Comparison of ENCODE assay signal across 8 cellular contexts in genomic region chr2:32553829-32554432, GRCh38.
DNase-seq lines count a peak whose midpoint lies in the region; ATAC-seq and TF ChIP-seq lines count a peak whose summit lies in the region.

No MANE protein-coding gene starts in this region.

- no peak overlapping the region for H2AFZ ChIP-seq in OCI-LY7 (ENCODE audit: low read length)

- H4K20me1 ChIP-seq in OCI-LY7 (ENCODE audit: insufficient read depth, low read length), result no peaks in the 10 kb centered on the region

- H3K4me1 ChIP-seq in OCI-LY7 (ENCODE audit: insufficient read depth, low read length, poor library complexity, severe bottlenecking), result peaks cover 5% of the 10 kb centered on the region

- no peaks in the 10 kb centered on the region for H3K9me3 Mint-ChIP-seq in mesothelial cell of epicardium

- peak; percentile 90 for ATAC-seq in HG03432 (IDR thresholded peaks at IDR 0.05; ENCODE audit: unreplicated experiment)

- H3K79me2 ChIP-seq in OCI-LY7 (ENCODE audit: insufficient read depth, low read depth, low read length), result no peaks in the 10 kb centered on the region; the same call in 1 of the 2 replicates

- H3K27me3 Mint-ChIP-seq in mesothelial cell of epicardium (ENCODE audit: low read depth), result no peaks in the 10 kb centered on the region

- H3K27ac ChIP-seq in OCI-LY7 (ENCODE audit: low read depth, low read length, poor library complexity, severe bottlenecking), result no peak overlapping the region

- H3K4me3 Mint-ChIP-seq in mesothelial cell of epicardium, result no peak overlapping the region

- H3K9me3 ChIP-seq in OCI-LY7 (ENCODE audit: low read length), result no peaks in the 10 kb centered on the region

- intact Hi-C loops in OCI-LY7 (cut with micrococcal nuclease; ENCODE audit: unreplicated experiment), result loop anchor here (10.0 kb wide), 2 partner anchors 211 to 821 kb away; no protein-coding TSS in a partner anchor

- BruUV-seq in OCI-LY7 (replicated peaks; lab: Mats Ljungman, UMichigan), result no TSS peak

- no peak overlapping the region for H3K4me3 ChIP-seq in OCI-LY7 (ENCODE audit: low read depth, low read length, poor library complexity, severe bottlenecking)

- TF ChIP-seq CTCF in OCI-LY7 (conservative IDR thresholded peaks at IDR 0.05; ENCODE audit: low read length), result peak; percentile 95
- peak; percentile 81 for TF ChIP-seq CTCF in mesothelial cell of epicardium (IDR thresholded peaks at IDR 0.05; ENCODE audit: unreplicated experiment)

- H3K9me2 ChIP-seq in OCI-LY7 (ENCODE audit: insufficient read depth, low read length), result no peaks in the 10 kb centered on the region

- DNase-seq in DMS114 treated with DMSO at 0.1 percent for 48 hours (lab: John Stamatoyannopoulos, UW; ENCODE audit: unreplicated experiment) (peak; percentile 55), GM19240 (ENCODE audit: insufficient read length, low spot score) (peak; percentile 35), OCI-LY7 (ENCODE audit: low spot score) (peak; percentile 69), dermis microvascular lymphatic vessel endothelial cell (ENCODE audit: low read depth in 2 of 2) (peak; percentile 50 to 65), mesothelial cell of epicardium (ENCODE audit: low spot score in 2 of 2, unreplicated experiment in 2 of 2) (no peak), NCI-H510A treated with DMSO at 0.1 percent for 48 hours (lab: John Stamatoyannopoulos, UW) (no peak), activated gamma-delta T cell treated with Interleukin-2 at 50 U/mL for 16 hours (no peak)

- CTCF ChIA-PET in OCI-LY7 (lab: Charles Lee; ENCODE audit: unreplicated experiment), result no interaction called here

- peaks cover under 1% of the 10 kb centered on the region for H3K4me1 Mint-ChIP-seq in mesothelial cell of epicardium

- H3K27ac Mint-ChIP-seq in mesothelial cell of epicardium, result no peak overlapping the region

- peaks cover 9% of the 10 kb centered on the region for H3K36me3 Mint-ChIP-seq in mesothelial cell of epicardium

- H3K4me2 ChIP-seq in OCI-LY7 (ENCODE audit: low read length), result no peak overlapping the region

- POLR2A ChIA-PET in OCI-LY7 (lab: Charles Lee), result no interaction called here

- H3K36me3 ChIP-seq in OCI-LY7 (ENCODE audit: insufficient read depth, low read length), result peaks cover 60% of the 10 kb centered on the region; the same call in 1 of the 2 replicates

Comparison
In these comparisons a context has a peak if more than half of its experiments do, and no peak if none do; other contexts are left out.
1. DNase-seq: peak in DMS114 treated with DMSO at 0.1 percent for 48 hours (single experiment), GM19240 (single experiment), OCI-LY7 (single experiment) and dermis microvascular lymphatic vessel endothelial cell (2 of 2); none in mesothelial cell of epicardium (0 of 2), NCI-H510A treated with DMSO at 0.1 percent for 48 hours (single experiment) and activated gamma-delta T cell treated with Interleukin-2 at 50 U/mL for 16 hours (single experiment).